ENCODE assay signal across 1 cellular context in the genomic region with DNA sequence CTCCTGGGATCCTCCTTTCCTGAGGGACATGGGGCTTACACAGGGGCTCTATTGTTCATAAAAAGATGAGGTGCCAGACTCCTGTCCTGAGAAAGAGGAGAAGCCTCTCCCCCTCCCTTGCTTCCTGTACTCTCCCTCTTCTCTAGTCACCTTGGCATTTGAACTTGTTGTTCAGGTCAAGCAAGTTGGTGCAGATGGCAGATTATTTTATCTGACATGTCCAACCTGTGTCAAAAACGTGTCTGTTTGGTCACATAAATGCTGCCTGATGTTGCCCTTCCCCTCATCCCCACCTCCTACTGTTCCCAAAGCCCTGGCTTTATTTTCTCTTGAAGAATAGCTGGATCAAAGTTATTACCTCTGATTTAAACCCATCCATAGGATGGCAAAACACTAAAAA.
TF ChIP-seq lines count a peak whose summit lies in the region.

No MANE protein-coding gene starts in this region.

TF ChIP-seq in A549, 52 proteins besides CTCF, POLR2A, EP300 and RAD21 (continued from another document):
- TF ChIP-seq, protein P1, sequence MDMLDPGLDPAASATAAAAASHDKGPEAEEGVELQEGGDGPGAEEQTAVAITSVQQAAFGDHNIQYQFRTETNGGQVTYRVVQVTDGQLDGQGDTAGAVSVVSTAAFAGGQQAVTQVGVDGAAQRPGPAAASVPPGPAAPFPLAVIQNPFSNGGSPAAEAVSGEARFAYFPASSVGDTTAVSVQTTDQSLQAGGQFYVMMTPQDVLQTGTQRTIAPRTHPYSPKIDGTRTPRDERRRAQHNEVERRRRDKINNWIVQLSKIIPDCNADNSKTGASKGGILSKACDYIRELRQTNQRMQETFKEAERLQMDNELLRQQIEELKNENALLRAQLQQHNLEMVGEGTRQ (IDR thresholded peaks at IDR 0.05): no peak
- TF ChIP-seq ESRRA (IDR thresholded peaks at IDR 0.05; ENCODE audit: borderline replicate concordance, low read length): no peak
- TF ChIP-seq HOXB5 (CRISPR knock-in tag; IDR thresholded peaks at IDR 0.05): no peak
